Comparison of ENCODE assay signal across 31 cellular contexts in genomic region chr12:84772281-84772680, GRCh38.
DNase-seq lines count a peak whose midpoint lies in the region; ATAC-seq and TF ChIP-seq lines count a peak whose summit lies in the region.
"Had no signal": no experiment of that assay in that cellular context is flagged by ENCODE, and none has a peak within 500 bp of the region (broad histone marks: within the 10 kb centered on the region; RNA-seq: fewer than 3 reads in every experiment).

No MANE protein-coding gene starts in this region.

- 41% methylated on average over 2 of the region's 2 CpGs for whole genome bisulfite sequencing in SK-N-SH (ENCODE audit: low lambda C conversion rate)

- ATAC-seq in SK-N-SH treated with all-trans-retinoic acid at 6 μM for 48 hours (no peak), RWPE2 (ENCODE audit: low read depth) (peak; percentile 86), esophagus mucosa (no peak)
- ATAC-seq: gastrocnemius medialis, left lobe of liver, Right ventricle myocardium inferior had no signal

- TF ChIP-seq RAD21 in SK-N-SH (IDR thresholded peaks at IDR 0.05; ENCODE audit: low read length), result no peak

- DNase-seq in SK-N-SH, result no peak
- DNase-seq in RWPE2 (ENCODE audit: low spot score), result no peak
- DNase-seq in fibroblast of lung (ENCODE audit: low read depth in 2 of 2), result peak; percentile 31 to 74
- no peak for DNase-seq in GM10248 (ENCODE audit: extremely low spot score)
- DNase-seq in anterior cingulate cortex (lab: John Stamatoyannopoulos, UW), result no peak
- DNase-seq in Ammon's horn (ENCODE audit: low spot score), result no peak
- DNase-seq: activated CD4-positive, alpha-beta T cell treated with anti-CD3 and anti-CD28 coated beads for 48 hours; activated gamma-delta T cell; activated naive CD8-positive, alpha-beta T cell treated with anti-CD3 and anti-CD28 coated beads, Interleukin-2, amount 10 ng/mL, durations not matched to agents 7 days and 5 days; activated T-cell treated with anti-CD3 and anti-CD28 coated beads, Interleukin-2, amount 50 U/mL, for 24 hours; brain microvascular endothelial cell; colonic mucosa; COR-L47; effector memory CD4-positive, alpha-beta T cell; gastrocnemius medialis; hippocampal formation; KBM-7; mesenchymal stem cell; NCI-H1436; NCI-H82; stimulated activated CD4-positive, alpha-beta T cell treated with anti-CD3 and anti-CD28 coated beads, Interleukin-4, amount 100 ng/mL, for 1 hour; T-helper 9 cell; WERI-Rb-1 had no signal

- H3K4me1 ChIP-seq in SK-N-SH (ENCODE audit: control insufficient read depth in 1 of 2, insufficient read depth in 2 of 2, low read depth in 1 of 2, low read length in 1 of 2) (peaks cover 1 to 2% of the 10 kb centered on the region in 2 experiments; a peak in 1 of 4 replicates), RWPE2 (ENCODE audit: insufficient read depth, poor library complexity, severe bottlenecking) (no peaks in the 10 kb centered on the region), fibroblast of lung (ENCODE audit: control insufficient read depth, extremely low read depth, insufficient read depth, low read length) (no peaks in the 10 kb centered on the region)
- H3K4me1 ChIP-seq: colonic mucosa, gastrocnemius medialis, neural progenitor cell, parathyroid adenoma, right atrium auricular region had no signal

- no peak overlapping the region for H3K27ac ChIP-seq in SK-N-SH (ENCODE audit: low read depth in 2 of 2, low read length in 1 of 2)
- H3K27ac ChIP-seq in RWPE2 (ENCODE audit: poor library complexity, severe bottlenecking), result no peak overlapping the region
- no peak overlapping the region for H3K27ac ChIP-seq in fibroblast of lung (ENCODE audit: insufficient read depth, low read length)
- H3K27ac ChIP-seq: 22Rv1, brain microvascular endothelial cell, colonic mucosa, gastrocnemius medialis, neural progenitor cell, parathyroid adenoma, right atrium auricular region, WERI-Rb-1 had no signal

- H2AFZ ChIP-seq in SK-N-SH (ENCODE audit: low read depth), result peak overlapping the region; percentile 9; the same call in 1 of the 2 replicates
- no peak overlapping the region for H2AFZ ChIP-seq in fibroblast of lung (ENCODE audit: low read length)
- H2AFZ ChIP-seq: neural progenitor cell, parathyroid adenoma had no signal

- H3K36me3 ChIP-seq in SK-N-SH (replicated peaks in 1 of 2; ENCODE audit: control insufficient read depth in 1 of 2, insufficient read depth in 2 of 2, low read length in 1 of 2) (no peaks in the 10 kb centered on the region), RWPE2 (ENCODE audit: low read depth) (no peaks in the 10 kb centered on the region), fibroblast of lung (ENCODE audit: control insufficient read depth, insufficient read depth, low read length) (no peaks in the 10 kb centered on the region)
- H3K36me3 ChIP-seq: brain microvascular endothelial cell, colonic mucosa, gastrocnemius medialis, neural progenitor cell, right atrium auricular region, WERI-Rb-1 had no signal

- H3K79me2 ChIP-seq in SK-N-SH (ENCODE audit: insufficient read depth), result no peaks in the 10 kb centered on the region
- no peaks in the 10 kb centered on the region for H3K79me2 ChIP-seq in fibroblast of lung (ENCODE audit: control insufficient read depth, insufficient read depth, low read length)
- H3K79me2 ChIP-seq: parathyroid adenoma had no signal

- no peaks in the 10 kb centered on the region for H3K9me2 ChIP-seq in SK-N-SH

- no peaks in the 10 kb centered on the region for H4K20me1 ChIP-seq in SK-N-SH (ENCODE audit: insufficient read depth)
- H4K20me1 ChIP-seq in fibroblast of lung (ENCODE audit: control insufficient read depth, extremely low read depth, insufficient read depth, low read length), result no peaks in the 10 kb centered on the region

- no peak for TF ChIP-seq CTCF in SK-N-SH (IDR thresholded peaks at IDR 0.05)
- no peak for TF ChIP-seq CTCF in RWPE2 (IDR thresholded peaks at IDR 0.05; ENCODE audit: poor library complexity, severe bottlenecking)
- no peak for TF ChIP-seq CTCF in fibroblast of lung (conservative IDR thresholded peaks at IDR 0.05 in 1 of 2, IDR thresholded peaks at IDR 0.05 in 1 of 2; ENCODE audit: low read depth in 1 of 2, low read length in 2 of 2)
- TF ChIP-seq CTCF in GM10248 (IDR thresholded peaks at IDR 0.05; ENCODE audit: control extremely low read depth, extremely low read depth, low read depth, missing control alignments), result no peak

- CTCF ChIA-PET in SK-N-SH (lab: Yijun Ruan, JAX), result no interaction called here
- CTCF ChIA-PET in GM10248 (lab: Yijun Ruan, JAX), result no interaction called here

- H3K9ac ChIP-seq in SK-N-SH, result no peak overlapping the region
- no peak overlapping the region for H3K9ac ChIP-seq in fibroblast of lung (ENCODE audit: insufficient read depth, low read length)
- H3K9ac ChIP-seq: neural progenitor cell, parathyroid adenoma had no signal

- no peaks in the 10 kb centered on the region for H3F3A ChIP-seq in SK-N-SH (replicated peaks; ENCODE audit: insufficient read depth)

- no peaks in the 10 kb centered on the region for H3K27me3 ChIP-seq in SK-N-SH (ENCODE audit: insufficient read depth)
- no peaks in the 10 kb centered on the region for H3K27me3 ChIP-seq in RWPE2 (ENCODE audit: insufficient read depth, poor library complexity, severe bottlenecking)
- no peaks in the 10 kb centered on the region for H3K27me3 ChIP-seq in fibroblast of lung (ENCODE audit: control insufficient read depth, insufficient read depth, low read length)
- H3K27me3 ChIP-seq: brain microvascular endothelial cell, colonic mucosa, gastrocnemius medialis, neural progenitor cell, right atrium auricular region had no signal

- H3K4me2 ChIP-seq in SK-N-SH (no peak overlapping the region), fibroblast of lung (ENCODE audit: extremely low read depth, insufficient read depth, low read length) (no peak overlapping the region)
- H3K4me2 ChIP-seq: neural progenitor cell had no signal

- POLR2A ChIA-PET in SK-N-SH (lab: Yijun Ruan, JAX) (no interaction called here), GM10248 (lab: Yijun Ruan, JAX) (no interaction called here)

- H3K9me3 ChIP-seq in SK-N-SH (no peaks in the 10 kb centered on the region), RWPE2 (ENCODE audit: severe bottlenecking) (no peaks in the 10 kb centered on the region), fibroblast of lung (ENCODE audit: control insufficient read depth, insufficient read depth, low read depth, low read length) (no peaks in the 10 kb centered on the region)
- H3K9me3 ChIP-seq: colonic mucosa, gastrocnemius medialis, right atrium auricular region had no signal

- H3K4me3 ChIP-seq in SK-N-SH (ENCODE audit: low read depth in 2 of 2, low read length in 1 of 2) (no peak overlapping the region), RWPE2 (ENCODE audit: severe bottlenecking) (no peak overlapping the region), fibroblast of lung (replicated peaks in 1 of 4; ENCODE audit: control extremely low read depth in 1 of 4, insufficient read depth in 1 of 4, low read depth in 3 of 4, low read length in 4 of 4) (no peak overlapping the region)
- H3K4me3 ChIP-seq: colonic mucosa, gastrocnemius medialis, neural progenitor cell, right atrium auricular region had no signal

- no peak for TF ChIP-seq EP300 in SK-N-SH (IDR thresholded peaks at IDR 0.05; ENCODE audit: borderline replicate concordance in 1 of 2, low read depth in 1 of 2, low read length in 1 of 2)

TF ChIP-seq in SK-N-SH, 30 proteins besides CTCF, POLR2A, EP300 and RAD21 (continues in another document):
- TF ChIP-seq SMC3 (IDR thresholded peaks at IDR 0.05; ENCODE audit: low read depth, low read length) (no peak), USF1 (IDR thresholded peaks at IDR 0.05; ENCODE audit: borderline replicate concordance, low read depth) (no peak), YY1 (IDR thresholded peaks at IDR 0.05; ENCODE audit: low read depth) (no peak), TCF12 (IDR thresholded peaks at IDR 0.05) (no peak), MXI1 (IDR thresholded peaks at IDR 0.05; ENCODE audit: low read depth, low read length) (no peak)
- TF ChIP-seq, protein P1, sequence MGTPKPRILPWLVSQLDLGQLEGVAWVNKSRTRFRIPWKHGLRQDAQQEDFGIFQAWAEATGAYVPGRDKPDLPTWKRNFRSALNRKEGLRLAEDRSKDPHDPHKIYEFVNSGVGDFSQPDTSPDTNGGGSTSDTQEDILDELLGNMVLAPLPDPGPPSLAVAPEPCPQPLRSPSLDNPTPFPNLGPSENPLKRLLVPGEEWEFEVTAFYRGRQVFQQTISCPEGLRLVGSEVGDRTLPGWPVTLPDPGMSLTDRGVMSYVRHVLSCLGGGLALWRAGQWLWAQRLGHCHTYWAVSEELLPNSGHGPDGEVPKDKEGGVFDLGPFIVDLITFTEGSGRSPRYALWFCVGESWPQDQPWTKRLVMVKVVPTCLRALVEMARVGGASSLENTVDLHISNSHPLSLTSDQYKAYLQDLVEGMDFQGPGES (IDR thresholded peaks at IDR 0.05; ENCODE audit: low read depth, low read length), result no peak

TF ChIP-seq in SK-N-SH treated with all-trans-retinoic acid at 6 μM for 48 hours, 23 proteins besides CTCF, POLR2A, EP300 and RAD21 (continues in another document):
- no peak for TF ChIP-seq ESRRG (CRISPR knock-in tag; IDR thresholded peaks at IDR 0.05)
- TF ChIP-seq ZNF70 (CRISPR knock-in tag; IDR thresholded peaks at IDR 0.05), result no peak
- TF ChIP-seq, protein P2, sequence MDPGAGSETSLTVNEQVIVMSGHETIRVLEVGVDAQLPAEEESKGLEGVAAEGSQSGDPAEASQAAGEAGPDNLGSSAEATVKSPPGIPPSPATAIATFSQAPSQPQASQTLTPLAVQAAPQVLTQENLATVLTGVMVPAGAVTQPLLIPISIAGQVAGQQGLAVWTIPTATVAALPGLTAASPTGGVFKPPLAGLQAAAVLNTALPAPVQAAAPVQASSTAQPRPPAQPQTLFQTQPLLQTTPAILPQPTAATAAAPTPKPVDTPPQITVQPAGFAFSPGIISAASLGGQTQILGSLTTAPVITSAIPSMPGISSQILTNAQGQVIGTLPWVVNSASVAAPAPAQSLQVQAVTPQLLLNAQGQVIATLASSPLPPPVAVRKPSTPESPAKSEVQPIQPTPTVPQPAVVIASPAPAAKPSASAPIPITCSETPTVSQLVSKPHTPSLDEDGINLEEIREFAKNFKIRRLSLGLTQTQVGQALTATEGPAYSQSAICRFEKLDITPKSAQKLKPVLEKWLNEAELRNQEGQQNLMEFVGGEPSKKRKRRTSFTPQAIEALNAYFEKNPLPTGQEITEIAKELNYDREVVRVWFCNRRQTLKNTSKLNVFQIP (CRISPR knock-in tag; IDR thresholded peaks at IDR 0.05; ENCODE audit: borderline replicate concordance, low read depth), result no peak
- no peak for TF ChIP-seq CSRNP3 (CRISPR knock-in tag; IDR thresholded peaks at IDR 0.05)

Comparison
In these comparisons a context has a peak if more than half of its experiments do, and no peak if none do; other contexts are left out.
1. DNase-seq: peak in fibroblast of lung (2 of 2); none in SK-N-SH (single experiment), RWPE2 (single experiment), GM10248 (single experiment), anterior cingulate cortex (0 of 58) and Ammon's horn (single experiment).